8 cellular contexts compared by ENCODE assay signal in genomic region chr17:2337152-2337810, GRCh38. TPM values are rescaled to one million over a fixed set of nuclear protein-coding genes. Genes with fewer than 3 reads are reported as not detected.
DNase-seq lines count a peak whose midpoint lies in the region; ATAC-seq, FAIRE-seq and TF ChIP-seq lines count a peak whose summit lies in the region.

Gene SGSM2 (plus strand): TSS chr17:2337501. CDS start chr17:2337689, 188 bp downstream.

- no peak for TF ChIP-seq POLR2A in esophagus squamous epithelium (IDR thresholded peaks at IDR 0.05)

- ATAC-seq in HG03045 (IDR thresholded peaks at IDR 0.05; ENCODE audit: unreplicated experiment) (peak; percentile 33), PC-3 (peak; percentile 61), naive B cell (ENCODE audit: low read depth in 2 of 2) (peak; percentile 62 to 67)
- peak; percentile 58 to 68 for ATAC-seq in stimulated activated naive B cell treated with anti-CD40 and anti-IgM and Interleukin-4, amounts not matched to agents 10 μg/mL and 1 μg/mL and 100 μg/mL, for 72 hours (replicated peaks)

- CTCF ChIA-PET in PC-3 (lab: Charles Lee) = interaction anchor here (0.7 to 3.8 kb wide), 3 partner anchors 16 to 61 kb away, joined by 3 to 26 read pairs (median 5); partner anchors contain the start of genes SMG6 and SRR

- no peaks in the 10 kb centered on the region for H3K9me3 Mint-ChIP-seq in activated T-helper 1 cell treated with anti-CD3 and anti-CD28 coated beads, Interleukin-12 subunit alpha, Interleukin-12 subunit beta, Interleukin-2, Interleukin-4 antibody, amounts not matched to agents 30 ng/mL and 10 ng/mL and 1 ng/mL, durations not matched to agents 14 hours and 24 hours and 36 hours
- no peaks in the 10 kb centered on the region for H3K9me3 Mint-ChIP-seq in naive B cell
- no peaks in the 10 kb centered on the region for H3K9me3 Mint-ChIP-seq in stimulated activated naive B cell treated with anti-CD40 and anti-IgM and Interleukin-4, amounts not matched to agents 10 μg/mL and 1 μg/mL and 100 μg/mL, for 72 hours

- H2AFZ ChIP-seq in PC-3 (ENCODE audit: low read length) = peak within 1 kb of the TSS; percentile 85

- no peaks in the 10 kb centered on the region for H3F3A ChIP-seq in PC-3 (ENCODE audit: low read length, unreplicated experiment)

- H3K9ac ChIP-seq in PC-3 (ENCODE audit: low read length) = peak within 1 kb of the TSS; percentile 100

- peaks cover 7% of the 10 kb centered on the region for H3K36me3 Mint-ChIP-seq in activated T-helper 1 cell treated with anti-CD3 and anti-CD28 coated beads, Interleukin-12 subunit alpha, Interleukin-12 subunit beta, Interleukin-2, Interleukin-4 antibody, amounts not matched to agents 30 ng/mL and 10 ng/mL and 1 ng/mL, durations not matched to agents 14 hours and 24 hours and 36 hours (ENCODE audit: low read depth)
- peaks cover 0 to 8% of the 10 kb centered on the region in 2 donors for H3K36me3 Mint-ChIP-seq in naive B cell
- H3K36me3 Mint-ChIP-seq in stimulated activated naive B cell treated with anti-CD40 and anti-IgM and Interleukin-4, amounts not matched to agents 10 μg/mL and 1 μg/mL and 100 μg/mL, for 72 hours = peaks cover 12 to 16% of the 10 kb centered on the region in 2 donors

- no peaks in the 10 kb centered on the region for H3K9me2 ChIP-seq in PC-3 (replicated peaks; ENCODE audit: low read length)

- peak within 1 kb of the TSS; percentile 87 for H3K4me3 Mint-ChIP-seq in activated T-helper 1 cell treated with anti-CD3 and anti-CD28 coated beads, Interleukin-12 subunit alpha, Interleukin-12 subunit beta, Interleukin-2, Interleukin-4 antibody, amounts not matched to agents 30 ng/mL and 10 ng/mL and 1 ng/mL, durations not matched to agents 14 hours and 24 hours and 36 hours
- H3K4me3 Mint-ChIP-seq in naive B cell = peak within 1 kb of the TSS; percentile 91 to 99 (median 98)
- H3K4me3 Mint-ChIP-seq in stimulated activated naive B cell treated with anti-CD40 and anti-IgM and Interleukin-4, amounts not matched to agents 10 μg/mL and 1 μg/mL and 100 μg/mL, for 72 hours = peak within 1 kb of the TSS; percentile 97 to 99

- H3K27ac Mint-ChIP-seq in activated T-helper 1 cell treated with anti-CD3 and anti-CD28 coated beads, Interleukin-12 subunit alpha, Interleukin-12 subunit beta, Interleukin-2, Interleukin-4 antibody, amounts not matched to agents 30 ng/mL and 10 ng/mL and 1 ng/mL, durations not matched to agents 14 hours and 24 hours and 36 hours = peak within 1 kb of the TSS; percentile 94
- peak within 1 kb of the TSS; percentile 26 to 97 (median 94) for H3K27ac Mint-ChIP-seq in naive B cell
- peak within 1 kb of the TSS; percentile 99 for H3K27ac Mint-ChIP-seq in stimulated activated naive B cell treated with anti-CD40 and anti-IgM and Interleukin-4, amounts not matched to agents 10 μg/mL and 1 μg/mL and 100 μg/mL, for 72 hours

- H3K4me2 ChIP-seq in PC-3 (ENCODE audit: low read length) = peak within 1 kb of the TSS; percentile 98

- intact Hi-C loops in PC-3 (cut with micrococcal nuclease) = loop anchor here (2.0 kb wide), 1 partner anchor 16 kb away; no protein-coding TSS in a partner anchor
- intact Hi-C loops in activated T-helper 1 cell treated with anti-CD3 and anti-CD28 coated beads, Interleukin-12 subunit alpha, Interleukin-12 subunit beta, Interleukin-2, Interleukin-4 antibody, amounts not matched to agents 30 ng/mL and 10 ng/mL and 1 ng/mL, durations not matched to agents 14 hours and 24 hours and 36 hours (cut with micrococcal nuclease) = loop anchor here (2.0 to 10.0 kb wide), 6 partner anchors 56 to 972 kb away; partner anchors contain the start of genes METTL16 and PAFAH1B1
- intact Hi-C loops in esophagus squamous epithelium (cut with DNase I) = no loop called here

- H3K27ac ChIP-seq in PC-3 (ENCODE audit: low read length) (peak within 1 kb of the TSS; percentile 63), esophagus squamous epithelium (peak within 1 kb of the TSS; percentile 84 to 96 (median 94))

- H3K79me2 ChIP-seq in PC-3 (ENCODE audit: low read length) = peaks cover 67% of the 10 kb centered on the region

- 0 out of 2 replicates have a peak, but pooled peaks cover 5% of the 10 kb centered on the region for H4K20me1 ChIP-seq in PC-3 (ENCODE audit: low read length)

- DNase-seq in ELF-1 (ENCODE audit: low read depth, low spot score) (peak; percentile 47), PC-3 (peak; percentile 38), esophagus squamous epithelium (lab: John Stamatoyannopoulos, UW) (no peak), naive B cell (peak; percentile 64), RCC 7860 (ENCODE audit: low spot score) (no peak)
- DNase-seq in activated T-helper 1 cell treated with anti-CD3 and anti-CD28 coated beads, Interleukin-12 subunit alpha, Interleukin-12 subunit beta, Interleukin-2, Interleukin-4 antibody, amounts not matched to agents 30 ng/mL and 10 ng/mL and 1 ng/mL, durations not matched to agents 14 hours and 24 hours and 36 hours (ENCODE audit: low spot score) = peak; percentile 57
- DNase-seq in stimulated activated naive B cell treated with anti-CD40 and anti-IgM and Interleukin-4, amounts not matched to agents 10 μg/mL and 1 μg/mL and 100 μg/mL, for 72 hours = peak; percentile 33

- peak within 1 kb of the TSS; percentile 99 for H3K4me3 ChIP-seq in PC-3 (ENCODE audit: low read length)
- peak within 1 kb of the TSS; percentile 85 to 100 (median 92) for H3K4me3 ChIP-seq in esophagus squamous epithelium

- H3K9me3 ChIP-seq in PC-3 (ENCODE audit: low read length) = no peaks in the 10 kb centered on the region
- no peaks in the 10 kb centered on the region for H3K9me3 ChIP-seq in esophagus squamous epithelium

- peaks cover 19% of the 10 kb centered on the region for H3K4me1 ChIP-seq in PC-3 (ENCODE audit: insufficient read depth, low read length)
- H3K4me1 ChIP-seq in esophagus squamous epithelium = peaks cover 12 to 45% (median 15%) of the 10 kb centered on the region in 3 donors

- no TSS peak for BruUV-seq in PC-3 (replicated peaks; lab: Mats Ljungman, UMichigan)

- peaks cover 5% of the 10 kb centered on the region for H3K4me1 Mint-ChIP-seq in activated T-helper 1 cell treated with anti-CD3 and anti-CD28 coated beads, Interleukin-12 subunit alpha, Interleukin-12 subunit beta, Interleukin-2, Interleukin-4 antibody, amounts not matched to agents 30 ng/mL and 10 ng/mL and 1 ng/mL, durations not matched to agents 14 hours and 24 hours and 36 hours (ENCODE audit: low read depth)
- peaks cover 22 to 28% (median 23%) of the 10 kb centered on the region in 3 donors for H3K4me1 Mint-ChIP-seq in naive B cell
- H3K4me1 Mint-ChIP-seq in stimulated activated naive B cell treated with anti-CD40 and anti-IgM and Interleukin-4, amounts not matched to agents 10 μg/mL and 1 μg/mL and 100 μg/mL, for 72 hours = peaks cover 16 to 25% of the 10 kb centered on the region in 2 donors

- POLR2A ChIA-PET in PC-3 (lab: Charles Lee; ENCODE audit: unreplicated experiment) = no interaction called here

- H3K27me3 ChIP-seq in PC-3 (ENCODE audit: low read length) (no peaks in the 10 kb centered on the region), esophagus squamous epithelium (no peaks in the 10 kb centered on the region)

- H3K36me3 ChIP-seq in PC-3 (ENCODE audit: low read depth, low read length) = peaks cover 28% of the 10 kb centered on the region
- peaks cover 7 to 49% (median 19%) of the 10 kb centered on the region in 3 donors for H3K36me3 ChIP-seq in esophagus squamous epithelium

- H3K27me3 Mint-ChIP-seq in activated T-helper 1 cell treated with anti-CD3 and anti-CD28 coated beads, Interleukin-12 subunit alpha, Interleukin-12 subunit beta, Interleukin-2, Interleukin-4 antibody, amounts not matched to agents 30 ng/mL and 10 ng/mL and 1 ng/mL, durations not matched to agents 14 hours and 24 hours and 36 hours (ENCODE audit: insufficient read depth) = no peaks in the 10 kb centered on the region
- H3K27me3 Mint-ChIP-seq in naive B cell = no peaks in the 10 kb centered on the region
- H3K27me3 Mint-ChIP-seq in stimulated activated naive B cell treated with anti-CD40 and anti-IgM and Interleukin-4, amounts not matched to agents 10 μg/mL and 1 μg/mL and 100 μg/mL, for 72 hours = no peaks in the 10 kb centered on the region

- 0% methylated on average over 2 of the region's 85 CpGs; no CpG with 5 or more reads in 1 of the 2 donors for whole genome bisulfite sequencing in esophagus squamous epithelium, 2 donors

- TF ChIP-seq CTCF in PC-3 (conservative IDR thresholded peaks at IDR 0.05; ENCODE audit: low read depth, low read length) (no peak), esophagus squamous epithelium (IDR thresholded peaks at IDR 0.05) (no peak)

- no peak for FAIRE-seq in RCC 7860 (lab: Jason Lieb, UNC)

RNA-seq across cellular contexts. Expression of gene SGSM2, which starts in this region (rescaled TPM):
- 36.6 and 47.2 TPM in 2 replicates for total RNA-seq in PC-3 (2014; rRNA removed)
- total RNA-seq in activated T-helper 1 cell treated with anti-CD3 and anti-CD28 coated beads, Interleukin-12 subunit alpha, Interleukin-12 subunit beta, Interleukin-2, Interleukin-4 antibody, amounts not matched to agents 30 ng/mL and 10 ng/mL and 1 ng/mL, durations not matched to agents 14 hours and 24 hours and 36 hours = 39.1 and 45.9 TPM in 2 replicates
- 10 to 100 TPM; 24.3 to 67.9 (median 35.3) TPM for total RNA-seq in esophagus squamous epithelium
- polyA plus RNA-seq in naive B cell (ENCODE audit: low read depth in 6 of 6) = 10 to 100 TPM in 1 of 6 donors, 1 to 10 TPM in 5; 2.8 to 14.3 (median 4.4) TPM

Comparison
In these comparisons a context has a peak if more than half of its experiments do, and no peak if none do; other contexts are left out.
1. DNase-seq: peak in ELF-1 (single experiment), PC-3 (single experiment), activated T-helper 1 cell treated with anti-CD3 and anti-CD28 coated beads, Interleukin-12 subunit alpha, Interleukin-12 subunit beta, Interleukin-2, Interleukin-4 antibody, amounts not matched to agents 30 ng/mL and 10 ng/mL and 1 ng/mL, durations not matched to agents 14 hours and 24 hours and 36 hours (single experiment), naive B cell (single experiment) and stimulated activated naive B cell treated with anti-CD40 and anti-IgM and Interleukin-4, amounts not matched to agents 10 μg/mL and 1 μg/mL and 100 μg/mL, for 72 hours (single experiment); none in esophagus squamous epithelium (single experiment) and RCC 7860 (single experiment).
2. Peak in every context shown above with its lines, with median percentiles within 50 percentile points of each other: ATAC-seq, H3K27ac Mint-ChIP-seq and H3K4me3 Mint-ChIP-seq.